In genomic region chr5:172437445-172438303, GRCh38 we compare ENCODE assay signal across 1 cellular context.
TF ChIP-seq lines count a peak whose summit lies in the region.

No MANE protein-coding gene starts in this region.

TF ChIP-seq in WTC11, 78 proteins besides CTCF, POLR2A, EP300 and RAD21 (continued from another document):
- TF ChIP-seq PRDM15 (CRISPR knock-in tag; IDR thresholded peaks at IDR 0.05) (no peak), SMAD4 (CRISPR knock-in tag; IDR thresholded peaks at IDR 0.05) (no peak), USF1 (CRISPR knock-in tag; IDR thresholded peaks at IDR 0.05) (no peak), KAT7 (CRISPR knock-in tag; IDR thresholded peaks at IDR 0.05; ENCODE audit: borderline replicate concordance) (no peak), ATF6 (CRISPR knock-in tag; IDR thresholded peaks at IDR 0.05) (no peak), SMAD3 (CRISPR knock-in tag; IDR thresholded peaks at IDR 0.05; ENCODE audit: borderline replicate concordance) (no peak), ZBTB43 (CRISPR knock-in tag; IDR thresholded peaks at IDR 0.05) (no peak), TCF7 (CRISPR knock-in tag; IDR thresholded peaks at IDR 0.05; ENCODE audit: low read depth) (no peak)
